ENCODE assay signal across 1 cellular context in the genomic region with DNA sequence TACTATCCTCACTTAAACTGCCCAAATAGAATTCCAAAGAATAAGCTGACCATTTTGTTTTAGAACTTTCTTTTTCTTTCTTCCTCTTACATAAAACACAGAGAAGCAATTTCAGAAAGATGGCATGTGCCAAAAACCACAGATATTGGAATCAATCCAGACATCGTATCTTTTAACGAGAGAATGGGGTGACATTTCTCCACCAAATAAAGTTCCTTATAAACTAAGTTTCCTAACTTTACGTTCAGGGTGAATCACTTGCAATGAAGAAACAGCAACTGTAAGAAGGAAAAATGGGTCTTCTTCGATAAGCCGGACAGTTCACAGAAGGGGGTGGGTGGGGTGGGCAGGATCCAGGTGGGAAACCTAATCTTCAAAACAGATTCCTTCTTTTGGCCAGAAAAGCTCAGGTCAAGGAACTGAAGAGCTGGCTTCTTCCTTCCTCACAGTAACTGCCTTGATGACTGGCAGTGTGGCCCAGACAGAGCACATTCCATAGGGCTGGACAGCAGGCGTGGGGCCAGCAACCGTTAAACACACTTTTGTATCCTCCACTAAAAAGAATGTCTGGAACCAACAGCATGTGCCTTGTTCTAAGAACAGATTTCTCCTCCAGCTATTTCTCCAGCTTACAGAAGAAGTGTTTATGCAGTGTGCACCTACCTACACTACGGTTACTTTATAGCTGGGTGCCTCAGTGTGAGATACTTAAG.
TF ChIP-seq lines count a peak whose summit lies in the region.

No MANE protein-coding gene starts in this region.

TF ChIP-seq in SK-N-SH treated with all-trans-retinoic acid at 6 μM for 48 hours, 23 proteins besides CTCF, POLR2A, EP300 and RAD21 (continued from another document):
- TF ChIP-seq PATZ1 (CRISPR knock-in tag; IDR thresholded peaks at IDR 0.05; ENCODE audit: borderline replicate concordance) (no peak), ZNF70 (CRISPR knock-in tag; IDR thresholded peaks at IDR 0.05) (no peak), PPARA (CRISPR knock-in tag; IDR thresholded peaks at IDR 0.05; ENCODE audit: borderline replicate concordance) (no peak), TSHZ2 (CRISPR knock-in tag; IDR thresholded peaks at IDR 0.05) (no peak), ZFP3 (CRISPR knock-in tag; IDR thresholded peaks at IDR 0.05) (no peak), TOX (CRISPR knock-in tag; IDR thresholded peaks at IDR 0.05; ENCODE audit: borderline replicate concordance) (no peak), CREB5 (CRISPR knock-in tag; IDR thresholded peaks at IDR 0.05; ENCODE audit: low read depth) (no peak)
- TF ChIP-seq, protein P1, sequence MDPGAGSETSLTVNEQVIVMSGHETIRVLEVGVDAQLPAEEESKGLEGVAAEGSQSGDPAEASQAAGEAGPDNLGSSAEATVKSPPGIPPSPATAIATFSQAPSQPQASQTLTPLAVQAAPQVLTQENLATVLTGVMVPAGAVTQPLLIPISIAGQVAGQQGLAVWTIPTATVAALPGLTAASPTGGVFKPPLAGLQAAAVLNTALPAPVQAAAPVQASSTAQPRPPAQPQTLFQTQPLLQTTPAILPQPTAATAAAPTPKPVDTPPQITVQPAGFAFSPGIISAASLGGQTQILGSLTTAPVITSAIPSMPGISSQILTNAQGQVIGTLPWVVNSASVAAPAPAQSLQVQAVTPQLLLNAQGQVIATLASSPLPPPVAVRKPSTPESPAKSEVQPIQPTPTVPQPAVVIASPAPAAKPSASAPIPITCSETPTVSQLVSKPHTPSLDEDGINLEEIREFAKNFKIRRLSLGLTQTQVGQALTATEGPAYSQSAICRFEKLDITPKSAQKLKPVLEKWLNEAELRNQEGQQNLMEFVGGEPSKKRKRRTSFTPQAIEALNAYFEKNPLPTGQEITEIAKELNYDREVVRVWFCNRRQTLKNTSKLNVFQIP (CRISPR knock-in tag; IDR thresholded peaks at IDR 0.05; ENCODE audit: borderline replicate concordance, low read depth), result no peak
